Comparison of ENCODE assay signal across 9 cellular contexts in the genomic region with DNA sequence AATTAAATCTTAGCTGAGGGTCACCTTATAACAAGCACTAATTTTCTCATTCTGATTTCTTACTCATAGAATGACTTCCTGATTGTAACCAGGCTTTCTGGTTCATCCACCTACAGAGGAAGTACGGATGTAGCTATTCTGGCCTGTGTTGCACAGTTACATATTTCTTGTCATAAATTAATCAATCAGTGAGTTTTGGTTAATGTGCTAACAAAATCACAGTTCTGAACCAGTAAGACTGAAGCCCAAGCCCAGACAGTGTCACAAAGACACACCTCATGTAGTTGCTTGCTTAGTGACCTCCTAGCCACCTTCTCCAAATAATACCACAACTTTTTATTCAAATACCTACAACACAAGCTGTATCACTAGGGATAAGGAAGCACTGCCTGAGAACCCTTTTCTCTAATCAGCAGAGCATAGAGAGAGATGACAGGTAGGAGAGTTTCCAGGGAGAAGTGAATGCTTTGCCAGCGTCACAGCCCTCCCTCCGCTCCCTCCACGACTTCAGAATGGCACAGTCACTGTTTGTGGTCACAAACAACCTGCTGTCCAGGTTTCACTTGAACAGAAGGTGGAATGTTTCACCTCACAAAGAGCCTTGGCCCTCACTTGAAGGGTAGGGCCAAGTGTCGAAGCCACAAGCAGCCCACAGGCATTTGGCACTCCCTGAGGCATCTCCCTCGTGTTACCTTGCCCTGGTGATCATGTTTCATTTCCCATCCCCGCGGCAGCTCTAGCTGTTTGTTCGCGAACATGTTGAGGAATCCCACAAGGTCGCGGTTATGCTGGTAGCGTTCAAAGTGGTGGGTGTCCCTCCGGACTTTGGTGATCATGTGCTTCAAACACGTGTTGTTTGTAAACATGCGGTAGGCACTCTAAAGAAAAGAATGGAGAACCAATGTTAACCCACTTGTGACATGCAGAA.
DNase-seq lines count a peak whose midpoint lies in the region; ATAC-seq and TF ChIP-seq lines count a peak whose summit lies in the region.
"Had no signal": no experiment of that assay in that cellular context is flagged by ENCODE, and none has a peak within 500 bp of the region (broad histone marks: within the 10 kb centered on the region; RNA-seq: fewer than 3 reads in every experiment).

No MANE protein-coding gene starts in this region.

- no peak overlapping the region for H3K27ac ChIP-seq in CD8-positive, alpha-beta memory T cell (ENCODE audit: low read depth, low read length)
- peak overlapping the region; percentile 98 for H3K27ac ChIP-seq in PC-3 (ENCODE audit: low read length)
- H3K27ac ChIP-seq in GM23248, result no peak overlapping the region

- in situ Hi-C loops in GM23248 (cut with MboI), result loop anchor here (10.0 kb wide), 1 partner anchor 463 kb away; no protein-coding TSS in a partner anchor

- H3K9me2 ChIP-seq in PC-3 (replicated peaks; ENCODE audit: low read length), result no peaks in the 10 kb centered on the region
- no peaks in the 10 kb centered on the region for H3K9me2 ChIP-seq in GM23248 (ENCODE audit: insufficient read depth)

- TSS peak; percentile 95 for BruUV-seq in PC-3 (replicated peaks; lab: Mats Ljungman, UMichigan)

- H4K20me1 ChIP-seq in PC-3 (ENCODE audit: low read length) (no peaks in the 10 kb centered on the region), GM23248 (ENCODE audit: insufficient read depth) (no peaks in the 10 kb centered on the region)

- no peaks in the 10 kb centered on the region for H3K36me3 Mint-ChIP-seq in CD8-positive, alpha-beta memory T cell
- H3K36me3 Mint-ChIP-seq in immature natural killer cell, result no peaks in the 10 kb centered on the region

- peak overlapping the region in 7 of 8 donors; percentile 5 to 79 (median 35) for H3K27ac Mint-ChIP-seq in CD8-positive, alpha-beta memory T cell
- peak overlapping the region; percentile 63 to 78 (median 71) for H3K27ac Mint-ChIP-seq in immature natural killer cell

- peaks cover 31 to 55% (median 37%) of the 10 kb centered on the region in 3 donors for H3K4me1 Mint-ChIP-seq in CD8-positive, alpha-beta memory T cell
- peaks cover 37 to 43% of the 10 kb centered on the region in 2 donors for H3K4me1 Mint-ChIP-seq in immature natural killer cell

- TF ChIP-seq CTCF in PC-3 (conservative IDR thresholded peaks at IDR 0.05; ENCODE audit: low read depth, low read length), result no peak

- no peaks in the 10 kb centered on the region for H3K9me3 Mint-ChIP-seq in CD8-positive, alpha-beta memory T cell
- no peaks in the 10 kb centered on the region for H3K9me3 Mint-ChIP-seq in immature natural killer cell

- H2AFZ ChIP-seq in PC-3 (ENCODE audit: low read length) (no peak overlapping the region), GM23248 (no peak overlapping the region)

- peak overlapping the region; percentile 32 to 76 (median 56) for H3K4me3 Mint-ChIP-seq in CD8-positive, alpha-beta memory T cell
- H3K4me3 Mint-ChIP-seq in immature natural killer cell, result peak overlapping the region; percentile 68 to 83 (median 79)

- POLR2A ChIA-PET in CD8-positive, alpha-beta memory T cell (lab: Charles Lee), result interaction anchor here (0.8 kb wide), 1 partner anchor 224 kb away, joined by 3 read pairs; the partner anchor contains the start of gene DNAH7
- POLR2A ChIA-PET in PC-3 (lab: Charles Lee; ENCODE audit: unreplicated experiment), result interaction anchor here (0.6 to 1.2 kb wide), 3 partner anchors 121 to 741 kb away, joined by 3 to 5 read pairs (median 4); partner anchors contain the start of gene STK17B

- H3K4me1 ChIP-seq in CD8-positive, alpha-beta memory T cell (ENCODE audit: insufficient read depth, low read length), result peaks cover 28% of the 10 kb centered on the region
- H3K4me1 ChIP-seq in PC-3 (ENCODE audit: insufficient read depth, low read length), result peaks cover 54% of the 10 kb centered on the region
- H3K4me1 ChIP-seq in GM23248 (ENCODE audit: insufficient read depth), result peaks cover 31% of the 10 kb centered on the region

- no peaks in the 10 kb centered on the region for H3K79me2 ChIP-seq in PC-3 (ENCODE audit: low read length)
- no peaks in the 10 kb centered on the region for H3K79me2 ChIP-seq in GM23248 (ENCODE audit: insufficient read depth)

- ATAC-seq in GM21619 (IDR thresholded peaks at IDR 0.05; ENCODE audit: unreplicated experiment), result peak; percentile 51
- peak; percentile 66 for ATAC-seq in PC-3

- WGBS in GM23248 (ENCODE audit: low coverage in 1 of 2, low lambda C conversion rate in 2 of 2, missing lambda C conversion rate in 2 of 2), 2 experiments, result 88 to 89% methylated on average over 16 of the region's 16 CpGs

- H3F3A ChIP-seq in PC-3 (ENCODE audit: low read length, unreplicated experiment) (peaks cover 4% of the 10 kb centered on the region), GM23248 (ENCODE audit: insufficient read depth) (peaks cover 27% of the 10 kb centered on the region)

- H3K4me3 ChIP-seq in CD8-positive, alpha-beta memory T cell (ENCODE audit: low read length), result no peak overlapping the region
- H3K4me3 ChIP-seq in PC-3 (ENCODE audit: low read length) (peak overlapping the region; percentile 49), GM23248 (no peak overlapping the region)

- H3K9ac ChIP-seq in PC-3 (ENCODE audit: low read length) (peak overlapping the region; percentile 87), GM23248 (no peak overlapping the region)

- H3K4me2 ChIP-seq in PC-3 (ENCODE audit: low read length), result peak overlapping the region; percentile 87
- no peak overlapping the region for H3K4me2 ChIP-seq in GM23248 (ENCODE audit: unreplicated experiment)

- no peaks in the 10 kb centered on the region for H3K27me3 ChIP-seq in CD8-positive, alpha-beta memory T cell (ENCODE audit: insufficient read depth, low read length, poor library complexity, severe bottlenecking)
- H3K27me3 ChIP-seq in PC-3 (ENCODE audit: low read length) (no peaks in the 10 kb centered on the region), GM23248 (replicated peaks; ENCODE audit: insufficient read depth) (no peaks in the 10 kb centered on the region)

- H3K27me3 Mint-ChIP-seq in CD8-positive, alpha-beta memory T cell, result no peaks in the 10 kb centered on the region
- H3K27me3 Mint-ChIP-seq in immature natural killer cell (ENCODE audit: low read depth in 3 of 3), result no peaks in the 10 kb centered on the region

- intact Hi-C loops in PC-3 (cut with micrococcal nuclease), result loop anchor here (1.0 to 5.0 kb wide), 5 partner anchors 14 to 214 kb away; no protein-coding TSS in a partner anchor
- intact Hi-C loops in posterior vena cava (cut with DNase I), result no loop called here

- H3K9me3 ChIP-seq in CD8-positive, alpha-beta memory T cell (ENCODE audit: low read length), result no peaks in the 10 kb centered on the region
- H3K9me3 ChIP-seq in PC-3 (ENCODE audit: low read length) (no peaks in the 10 kb centered on the region), GM23248 (ENCODE audit: low read depth) (no peaks in the 10 kb centered on the region)

- CTCF ChIA-PET in CD8-positive, alpha-beta memory T cell (lab: Charles Lee), result interaction anchor here (0.7 to 2.7 kb wide), 4 partner anchors 16 to 224 kb away, joined by 3 to 9 read pairs (median 4); partner anchors contain the start of gene DNAH7
- CTCF ChIA-PET in PC-3 (lab: Charles Lee), result interaction anchor here (0.5 to 1.5 kb wide), 5 partner anchors 15 to 214 kb away, joined by 3 to 11 read pairs (median 4); partner anchors contain the start of gene STK17B

- DNase-seq in CD8-positive, alpha-beta memory T cell, result no peak
- DNase-seq in PC-3 (peak; percentile 99), immature natural killer cell (peak; percentile 51 to 59 (median 57)), GM23248 (no peak), COR-L47 (lab: John Stamatoyannopoulos, UW) (no peak), NCI-H1092 treated with DMSO at 0.1 percent for 48 hours (lab: John Stamatoyannopoulos, UW) (no peak), posterior vena cava (ENCODE audit: low spot score) (no peak)
- DNase-seq: NCI-H748 treated with DMSO at 0.1 percent for 48 hours had no signal

- H3K36me3 ChIP-seq in CD8-positive, alpha-beta memory T cell (ENCODE audit: insufficient read depth, low read length), result no peaks in the 10 kb centered on the region
- H3K36me3 ChIP-seq in PC-3 (ENCODE audit: low read depth, low read length) (no peaks in the 10 kb centered on the region), GM23248 (ENCODE audit: low read depth) (no peaks in the 10 kb centered on the region)

Comparison
In these comparisons a context has a peak if more than half of its experiments do, and no peak if none do; other contexts are left out.
1. DNase-seq: peak in PC-3 (single experiment) and immature natural killer cell (3 of 3); none in CD8-positive, alpha-beta memory T cell (0 of 5), GM23248 (single experiment), COR-L47 (single experiment), NCI-H1092 treated with DMSO at 0.1 percent for 48 hours (single experiment) and posterior vena cava (single experiment).